In the genomic region with DNA sequence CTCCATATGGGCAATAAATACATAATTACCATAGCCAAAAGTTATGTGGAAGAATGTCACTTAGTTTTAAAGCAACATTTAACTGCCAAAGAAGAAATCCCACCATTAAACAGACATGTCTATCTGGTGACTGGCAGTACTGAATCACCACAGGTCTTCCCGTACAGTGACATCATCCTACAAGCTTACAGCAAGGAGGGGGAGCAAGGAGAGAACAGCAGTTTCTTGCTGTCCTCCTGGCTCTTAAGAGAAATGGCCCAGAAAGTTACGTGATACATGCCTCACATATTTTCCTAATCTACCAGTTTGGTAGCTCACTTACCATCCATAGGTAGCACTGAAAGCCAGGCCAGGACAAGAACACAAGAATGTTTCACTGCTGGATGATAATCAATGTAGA, we compare ENCODE assay signal across 21 cellular contexts.
DNase-seq lines count a peak whose midpoint lies in the region; ATAC-seq, FAIRE-seq and TF ChIP-seq lines count a peak whose summit lies in the region.
"Had no signal": no experiment of that assay in that cellular context is flagged by ENCODE, and none has a peak within 500 bp of the region (broad histone marks: within the 10 kb centered on the region; RNA-seq: fewer than 3 reads in every experiment).

No MANE protein-coding gene starts in this region.

- H2AFZ ChIP-seq in H1 (ENCODE audit: low read length) = 0 out of 2 replicates have a peak overlapping the region, but pooled peaks have one; percentile 38

- no peaks in the 10 kb centered on the region for H3K23me2 ChIP-seq in H1 (ENCODE audit: low read depth, low read length)

- no peak overlapping the region for H4K91ac ChIP-seq in H1 (replicated peaks; ENCODE audit: insufficient read length, low read length)

- H2BK5ac ChIP-seq in H1 (ENCODE audit: low read depth, low read length) = no peak overlapping the region

- no peak overlapping the region for H3K27ac ChIP-seq in H1 (ENCODE audit: low read depth, low read length)
- H3K27ac ChIP-seq: heart right ventricle, left lung had no signal

- no peak for TF ChIP-seq POLR2A in H1 (IDR thresholded peaks at IDR 0.05; ENCODE audit: control extremely low read depth in 1 of 2, low read depth in 2 of 2, low read length in 2 of 2)

- in situ Hi-C loops in GM13977 (cut with MboI; ENCODE audit: low pct_unique_long_range_greater_than_20kb, low sequenced_read_pairs, unreplicated experiment) = no loop called here

- no peak overlapping the region for H3K9ac ChIP-seq in H1 (replicated peaks in 1 of 4; ENCODE audit: extremely low read depth in 1 of 4, low read depth in 3 of 4, low read length in 3 of 4)

- TF ChIP-seq EP300 in H1 (IDR thresholded peaks at IDR 0.05; ENCODE audit: borderline replicate concordance in 1 of 2, low read depth in 2 of 2, low read length in 2 of 2) = no peak

- no peaks in the 10 kb centered on the region for H4K20me1 ChIP-seq in H1 (replicated peaks in 1 of 2; ENCODE audit: control insufficient read depth in 1 of 2, insufficient read depth in 2 of 2, low read length in 2 of 2)

- ATAC-seq in GM21737 (IDR thresholded peaks at IDR 0.05; ENCODE audit: unreplicated experiment) = no peak
- ATAC-seq: heart right ventricle; K562; left lung; sciatic nerve; stimulated activated effector memory CD8-positive, alpha-beta T cell treated with anti-CD3 and anti-CD28 coated beads, Interleukin-12 subunit alpha, Interleukin-12 subunit beta, amount 100 ng/mL, for 72 hours had no signal

- H2BK12ac ChIP-seq in H1 (ENCODE audit: low read depth, low read length) = no peak overlapping the region

- H4K5ac ChIP-seq in H1 (ENCODE audit: insufficient read length, low read depth, low read length) = no peak overlapping the region

- no peaks in the 10 kb centered on the region for H3K4me1 ChIP-seq in H1 (replicated peaks in 1 of 4; ENCODE audit: control insufficient read depth in 3 of 4, insufficient read depth in 4 of 4, low read length in 3 of 4)
- H3K4me1 ChIP-seq: heart right ventricle, left lung had no signal

- H3K56ac ChIP-seq in H1 (replicated peaks; ENCODE audit: insufficient read length, low read depth, low read length) = no peak overlapping the region

- no peaks in the 10 kb centered on the region for H3K79me2 ChIP-seq in H1 (ENCODE audit: control insufficient read depth in 1 of 2, insufficient read depth in 2 of 2, low read length in 2 of 2)

- no peak overlapping the region for H2BK15ac ChIP-seq in H1 (ENCODE audit: low read length)

- H3K27me3 ChIP-seq in H1 (replicated peaks in 1 of 4; ENCODE audit: control insufficient read depth in 3 of 4, extremely low read depth in 1 of 4, insufficient read depth in 3 of 4, low read length in 3 of 4) = no peaks in the 10 kb centered on the region
- H3K27me3 ChIP-seq: heart right ventricle, left lung had no signal

- H3K9me3 ChIP-seq in H1 (ENCODE audit: insufficient read depth in 2 of 2, low read depth in 1 of 2, low read length in 1 of 2) = no peaks in the 10 kb centered on the region
- H3K9me3 ChIP-seq: heart right ventricle, left lung had no signal

- CTCF ChIA-PET in AG04449 (lab: Yijun Ruan, JAX) = interaction anchor here (1.0 kb wide), 1 partner anchor 15 kb away, joined by 3 read pairs; no protein-coding TSS in a partner anchor
- CTCF ChIA-PET in H1 (lab: Charles Lee; ENCODE audit: partially characterized antibody) = no interaction called here

- peak; percentile 52 for DNase-seq in AG04449 (ENCODE audit: low read depth, low spot score)
- peak; percentile 71 for DNase-seq in NCI-H226
- no peak for DNase-seq in H1 (ENCODE audit: low read depth in 1 of 2, low spot score in 2 of 2)
- peak; percentile 83 for DNase-seq in kidney tubule cell (ENCODE audit: low spot score)
- DNase-seq in activated T-cell treated with anti-CD3 and anti-CD28 coated beads for 4 hours = no peak
- DNase-seq in GM13977 (ENCODE audit: low spot score) = no peak
- no peak for DNase-seq in UCSD-AML1 (lab: John Stamatoyannopoulos, UW; ENCODE audit: unreplicated experiment)
- DNase-seq: activated B cell treated with CpG ODN at 0.5 μM for 24 hours; activated naive CD4-positive, alpha-beta T cell treated with Interleukin-2 at 50 U/mL for 16 hours; central memory CD4-positive, alpha-beta T cell; COR-L47; GF-D8; heart right ventricle; left lung; NCI-H1417 treated with DMSO at 0.1 percent for 48 hours had no signal

- TF ChIP-seq CTCF in AG04449 (IDR thresholded peaks at IDR 0.05; ENCODE audit: insufficient read depth, low read length, missing control alignments) = no peak
- no peak for TF ChIP-seq CTCF in H1 (IDR thresholded peaks at IDR 0.05; ENCODE audit: control extremely low read depth in 1 of 3, insufficient read depth in 1 of 3, low read depth in 1 of 3, low read length in 3 of 3)
- TF ChIP-seq CTCF in GM13977 (IDR thresholded peaks at IDR 0.05; ENCODE audit: extremely low read depth, insufficient read depth, missing control alignments) = no peak

- H3K4me3 ChIP-seq in AG04449 (ENCODE audit: low read depth, low read length) (no peak overlapping the region), H1 (ENCODE audit: extremely low read depth in 1 of 4, insufficient read depth in 2 of 4, low read depth in 3 of 4, low read length in 4 of 4) (no peak overlapping the region)
- H3K4me3 ChIP-seq: heart right ventricle, K562, left lung had no signal

- H3K79me1 ChIP-seq in H1 (ENCODE audit: low read depth, low read length) = no peaks in the 10 kb centered on the region

- no peak overlapping the region for H2BK20ac ChIP-seq in H1 (ENCODE audit: low read length)

- no peaks in the 10 kb centered on the region for H3K36me3 ChIP-seq in H1 (ENCODE audit: control insufficient read depth in 2 of 4, insufficient read depth in 4 of 4, low read length in 3 of 4)
- H3K36me3 ChIP-seq: heart right ventricle, left lung had no signal

- no peak overlapping the region for H3K23ac ChIP-seq in H1 (ENCODE audit: insufficient read length)

- no peak for TF ChIP-seq RAD21 in H1 (IDR thresholded peaks at IDR 0.05 in 1 of 2, conservative IDR thresholded peaks at IDR 0.05 in 1 of 2; ENCODE audit: low read depth in 2 of 2, low read length in 2 of 2)

- FAIRE-seq in H1 (lab: Jason Lieb, UNC) = no peak
- FAIRE-seq: endometrium, GM19239, K562 had no signal

- H3K4ac ChIP-seq in H1 (replicated peaks; ENCODE audit: insufficient read length, low read depth, low read length) = no peak overlapping the region

- no peak overlapping the region for H2BK120ac ChIP-seq in H1 (replicated peaks; ENCODE audit: low read depth, low read length)

- H2AK5ac ChIP-seq in H1 (ENCODE audit: low read depth, low read length) = no peak overlapping the region

- H3K4me2 ChIP-seq in H1 (ENCODE audit: insufficient read depth in 1 of 2, low read depth in 2 of 2, low read length in 2 of 2) = no peak overlapping the region

- no peak overlapping the region for H3K14ac ChIP-seq in H1 (ENCODE audit: insufficient read length)

- H4K8ac ChIP-seq in H1 (ENCODE audit: extremely low read depth, insufficient read depth, low read length) = no peak overlapping the region

- H3K18ac ChIP-seq in H1 (ENCODE audit: extremely low read depth, low read length) = no peak overlapping the region

- WGBS in H1 (ENCODE audit: extremely low coverage in 1 of 2, insufficient coverage in 1 of 2, insufficient read length in 1 of 2, insufficient replicate concordance in 2 of 2, low coverage in 1 of 2, low lambda C conversion rate in 2 of 2, missing lambda C conversion rate in 1 of 2), 2 experiments = 100% methylated on average over 2 of the region's 2 CpGs; no CpG with 5 or more reads in 1 of the 2 experiments

- POLR2A ChIA-PET in AG04449 (lab: Yijun Ruan, JAX) = no interaction called here
- POLR2A ChIA-PET in H1 (lab: Charles Lee; ENCODE audit: partially characterized antibody) = no interaction called here

TF ChIP-seq in H1, 55 proteins besides CTCF, POLR2A, EP300 and RAD21:
- TF ChIP-seq CHD2 (IDR thresholded peaks at IDR 0.05; ENCODE audit: low read length) = no peak
- TF ChIP-seq GABPA (IDR thresholded peaks at IDR 0.05; ENCODE audit: borderline replicate concordance, insufficient read depth, low read length) = no peak

Comparison
In these comparisons a context has a peak if more than half of its experiments do, and no peak if none do; other contexts are left out.
1. DNase-seq: peak in AG04449 (single experiment), NCI-H226 (single experiment) and kidney tubule cell (single experiment); none in H1 (0 of 2), activated T-cell treated with anti-CD3 and anti-CD28 coated beads for 4 hours (single experiment), GM13977 (single experiment) and UCSD-AML1 (single experiment).